19 cellular contexts compared by ENCODE assay signal in the genomic region with DNA sequence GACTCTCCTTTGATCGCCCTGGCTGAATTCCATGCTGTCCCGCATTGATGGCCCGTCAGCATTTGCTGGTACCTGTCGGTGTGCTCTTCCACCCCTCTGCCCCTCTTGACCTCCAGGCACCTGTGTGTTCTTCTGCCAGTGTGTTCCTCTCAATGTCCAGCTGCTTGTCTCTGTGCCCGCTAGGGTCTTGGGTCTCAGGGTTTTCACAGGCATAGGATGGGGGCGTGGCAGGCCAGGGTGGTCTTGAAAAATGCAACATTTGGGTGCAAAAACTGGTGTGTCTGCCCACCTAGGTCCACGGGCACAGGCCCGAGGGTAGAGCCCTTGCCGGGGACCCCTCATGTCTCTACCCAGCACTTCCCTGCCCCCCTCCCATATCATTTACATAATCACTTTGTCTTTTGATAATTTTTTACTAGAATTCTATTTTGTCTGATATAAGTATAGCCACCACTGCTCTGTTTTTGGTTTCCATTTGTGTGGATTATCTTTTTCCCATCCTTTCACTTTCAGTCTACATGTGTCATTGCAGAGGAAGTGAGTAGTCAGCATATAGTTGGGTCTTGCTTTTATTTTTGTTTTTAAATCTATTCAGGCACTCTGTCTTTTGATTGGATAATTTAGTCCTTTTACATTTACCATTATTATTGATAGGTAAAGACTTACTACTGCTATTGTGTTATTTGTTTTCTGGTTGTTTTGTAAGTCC. TPM values are rescaled to one million over a fixed set of nuclear protein-coding genes. Genes with fewer than 3 reads are reported as not detected.
DNase-seq lines count a peak whose midpoint lies in the region; ATAC-seq and TF ChIP-seq lines count a peak whose summit lies in the region.
"Had no signal": no experiment of that assay in that cellular context is flagged by ENCODE, and none has a peak within 500 bp of the region (broad histone marks: within the 10 kb centered on the region; RNA-seq: fewer than 3 reads in every experiment).

No MANE protein-coding gene starts in this region.

- H3K36me3 Mint-ChIP-seq in activated naive CD8-positive, alpha-beta T cell treated with anti-CD3 and anti-CD28 coated beads, Interleukin-2, amount 10 ng/mL, durations not matched to agents 7 days and 5 days = peaks cover 16% of the 10 kb centered on the region
- H3K36me3 Mint-ChIP-seq in activated naive CD8-positive, alpha-beta T cell treated with anti-CD3 and anti-CD28 coated beads for 36 hours = peaks cover 31% of the 10 kb centered on the region
- H3K36me3 Mint-ChIP-seq in activated T-helper 1 cell treated with anti-CD3 and anti-CD28 coated beads, Interleukin-12 subunit alpha, Interleukin-12 subunit beta, Interleukin-2, Interleukin-4 antibody, amounts not matched to agents 30 ng/mL and 10 ng/mL and 1 ng/mL, durations not matched to agents 14 hours and 24 hours and 36 hours (ENCODE audit: low read depth) = peaks cover 12% of the 10 kb centered on the region

- H3K9me2 ChIP-seq in hepatocyte (replicated peaks; ENCODE audit: insufficient read depth) = no peaks in the 10 kb centered on the region

- ATAC-seq in activated naive CD8-positive, alpha-beta T cell treated with anti-CD3 and anti-CD28 coated beads, Interleukin-2, amount 10 ng/mL, durations not matched to agents 7 days and 5 days (ENCODE audit: low read depth) = peak; percentile 96
- ATAC-seq in HG02973 (IDR thresholded peaks at IDR 0.05; ENCODE audit: unreplicated experiment) = peak; percentile 83
- no peak for ATAC-seq in GM18505 (IDR thresholded peaks at IDR 0.05; ENCODE audit: unreplicated experiment)
- ATAC-seq: gastrocnemius medialis had no signal

- no peak for DNase-seq in activated naive CD8-positive, alpha-beta T cell treated with anti-CD3 and anti-CD28 coated beads, Interleukin-2, amount 10 ng/mL, durations not matched to agents 7 days and 5 days
- DNase-seq in activated naive CD8-positive, alpha-beta T cell treated with anti-CD3 and anti-CD28 coated beads for 36 hours = no peak
- DNase-seq in activated T-helper 1 cell treated with anti-CD3 and anti-CD28 coated beads, Interleukin-12 subunit alpha, Interleukin-12 subunit beta, Interleukin-2, Interleukin-4 antibody, amounts not matched to agents 30 ng/mL and 10 ng/mL and 1 ng/mL, durations not matched to agents 14 hours and 24 hours and 36 hours (ENCODE audit: low spot score) = no peak
- DNase-seq in hepatocyte (ENCODE audit: low spot score) (no peak), right atrium auricular region (ENCODE audit: low spot score) (no peak), DMS153 treated with DMSO at 0.1 percent for 48 hours (lab: John Stamatoyannopoulos, UW; ENCODE audit: unreplicated experiment) (no peak)
- DNase-seq: caudate nucleus; COR-L47; gastrocnemius medialis; H9; KBM-7; NCI-H1930; NCI-H748 treated with DMSO at 0.1 percent for 48 hours; stimulated activated CD4-positive, alpha-beta T cell treated with anti-CD3 and anti-CD28 coated beads, Interleukin-2, amount 100 ng/mL, for 24 hours had no signal

- TF ChIP-seq POLR2A in GM18505 (IDR thresholded peaks at IDR 0.05; ENCODE audit: borderline replicate concordance, extremely low read depth, insufficient read depth, insufficient read length) = no peak

- H3K9me3 Mint-ChIP-seq in activated naive CD8-positive, alpha-beta T cell treated with anti-CD3 and anti-CD28 coated beads, Interleukin-2, amount 10 ng/mL, durations not matched to agents 7 days and 5 days = peaks cover 9% of the 10 kb centered on the region
- H3K9me3 Mint-ChIP-seq in activated naive CD8-positive, alpha-beta T cell treated with anti-CD3 and anti-CD28 coated beads for 36 hours = peaks cover 42% of the 10 kb centered on the region
- H3K9me3 Mint-ChIP-seq in activated T-helper 1 cell treated with anti-CD3 and anti-CD28 coated beads, Interleukin-12 subunit alpha, Interleukin-12 subunit beta, Interleukin-2, Interleukin-4 antibody, amounts not matched to agents 30 ng/mL and 10 ng/mL and 1 ng/mL, durations not matched to agents 14 hours and 24 hours and 36 hours = peaks cover 25% of the 10 kb centered on the region

- H3K27ac ChIP-seq in hepatocyte (no peak overlapping the region), right atrium auricular region (no peak overlapping the region)
- H3K27ac ChIP-seq: gastrocnemius medialis, prostate gland had no signal

- H3K27me3 ChIP-seq in hepatocyte (no peaks in the 10 kb centered on the region), right atrium auricular region (no peaks in the 10 kb centered on the region)
- H3K27me3 ChIP-seq: gastrocnemius medialis had no signal

- over 99% methylated on average over 9 of the region's 9 CpGs for WGBS in hepatocyte (ENCODE audit: low lambda C conversion rate, missing lambda C conversion rate)

- H3K4me1 ChIP-seq in hepatocyte (ENCODE audit: insufficient read depth) (no peaks in the 10 kb centered on the region), right atrium auricular region (no peaks in the 10 kb centered on the region)
- H3K4me1 ChIP-seq: gastrocnemius medialis, prostate gland had no signal

- H3K9me3 ChIP-seq in hepatocyte (ENCODE audit: low read depth) = no peaks in the 10 kb centered on the region
- no peaks in the 10 kb centered on the region for H3K9me3 ChIP-seq in right atrium auricular region
- H3K9me3 ChIP-seq: gastrocnemius medialis, prostate gland had no signal

- no peak overlapping the region for H3K4me3 ChIP-seq in hepatocyte
- H3K4me3 ChIP-seq in right atrium auricular region = no peak overlapping the region
- H3K4me3 ChIP-seq: gastrocnemius medialis, prostate gland had no signal

- TF ChIP-seq CTCF in hepatocyte (IDR thresholded peaks at IDR 0.05; ENCODE audit: poor library complexity) = no peak
- no peak for TF ChIP-seq CTCF in right atrium auricular region (IDR thresholded peaks at IDR 0.05)

- no peak overlapping the region for H3K27ac Mint-ChIP-seq in activated naive CD8-positive, alpha-beta T cell treated with anti-CD3 and anti-CD28 coated beads, Interleukin-2, amount 10 ng/mL, durations not matched to agents 7 days and 5 days
- no peak overlapping the region for H3K27ac Mint-ChIP-seq in activated naive CD8-positive, alpha-beta T cell treated with anti-CD3 and anti-CD28 coated beads for 36 hours
- H3K27ac Mint-ChIP-seq in activated T-helper 1 cell treated with anti-CD3 and anti-CD28 coated beads, Interleukin-12 subunit alpha, Interleukin-12 subunit beta, Interleukin-2, Interleukin-4 antibody, amounts not matched to agents 30 ng/mL and 10 ng/mL and 1 ng/mL, durations not matched to agents 14 hours and 24 hours and 36 hours = peak overlapping the region; percentile 29
- H3K27ac Mint-ChIP-seq: T-helper 2 cell treated with Interferon-gamma antibody and Interleukin-4, amounts not matched to agents 5 μg/mL and 100 μg/mL, for 36 hours had no signal

- H3K4me1 Mint-ChIP-seq in activated naive CD8-positive, alpha-beta T cell treated with anti-CD3 and anti-CD28 coated beads, Interleukin-2, amount 10 ng/mL, durations not matched to agents 7 days and 5 days = peaks cover 6% of the 10 kb centered on the region
- H3K4me1 Mint-ChIP-seq in activated naive CD8-positive, alpha-beta T cell treated with anti-CD3 and anti-CD28 coated beads for 36 hours = peaks cover 8% of the 10 kb centered on the region
- H3K4me1 Mint-ChIP-seq in activated T-helper 1 cell treated with anti-CD3 and anti-CD28 coated beads, Interleukin-12 subunit alpha, Interleukin-12 subunit beta, Interleukin-2, Interleukin-4 antibody, amounts not matched to agents 30 ng/mL and 10 ng/mL and 1 ng/mL, durations not matched to agents 14 hours and 24 hours and 36 hours (ENCODE audit: low read depth) = peaks cover 14% of the 10 kb centered on the region
- H3K4me1 Mint-ChIP-seq: H9 had no signal

- H3K27me3 Mint-ChIP-seq in activated naive CD8-positive, alpha-beta T cell treated with anti-CD3 and anti-CD28 coated beads, Interleukin-2, amount 10 ng/mL, durations not matched to agents 7 days and 5 days = peaks cover 2% of the 10 kb centered on the region
- no peaks in the 10 kb centered on the region for H3K27me3 Mint-ChIP-seq in activated naive CD8-positive, alpha-beta T cell treated with anti-CD3 and anti-CD28 coated beads for 36 hours
- no peaks in the 10 kb centered on the region for H3K27me3 Mint-ChIP-seq in activated T-helper 1 cell treated with anti-CD3 and anti-CD28 coated beads, Interleukin-12 subunit alpha, Interleukin-12 subunit beta, Interleukin-2, Interleukin-4 antibody, amounts not matched to agents 30 ng/mL and 10 ng/mL and 1 ng/mL, durations not matched to agents 14 hours and 24 hours and 36 hours (ENCODE audit: insufficient read depth)

- H3K4me2 ChIP-seq in hepatocyte = no peak overlapping the region

- H4K20me1 ChIP-seq in hepatocyte (ENCODE audit: insufficient read depth, poor library complexity, severe bottlenecking) = no peaks in the 10 kb centered on the region

- intact Hi-C loops in activated T-helper 1 cell treated with anti-CD3 and anti-CD28 coated beads, Interleukin-12 subunit alpha, Interleukin-12 subunit beta, Interleukin-2, Interleukin-4 antibody, amounts not matched to agents 30 ng/mL and 10 ng/mL and 1 ng/mL, durations not matched to agents 14 hours and 24 hours and 36 hours (cut with micrococcal nuclease) = loop anchor here (5.0 kb wide), 1 partner anchor 38 kb away; no protein-coding TSS in a partner anchor

- POLR2A ChIA-PET in activated naive CD8-positive, alpha-beta T cell treated with anti-CD3 and anti-CD28 coated beads, Interleukin-2, amount 10 ng/mL, durations not matched to agents 7 days and 5 days (lab: Charles Lee) = no interaction called here

- peak overlapping the region; percentile 11 for H3K4me3 Mint-ChIP-seq in activated naive CD8-positive, alpha-beta T cell treated with anti-CD3 and anti-CD28 coated beads, Interleukin-2, amount 10 ng/mL, durations not matched to agents 7 days and 5 days
- H3K4me3 Mint-ChIP-seq in activated naive CD8-positive, alpha-beta T cell treated with anti-CD3 and anti-CD28 coated beads for 36 hours = no peak overlapping the region
- no peak overlapping the region for H3K4me3 Mint-ChIP-seq in activated T-helper 1 cell treated with anti-CD3 and anti-CD28 coated beads, Interleukin-12 subunit alpha, Interleukin-12 subunit beta, Interleukin-2, Interleukin-4 antibody, amounts not matched to agents 30 ng/mL and 10 ng/mL and 1 ng/mL, durations not matched to agents 14 hours and 24 hours and 36 hours
- H3K4me3 Mint-ChIP-seq: H9; T-helper 2 cell treated with Interferon-gamma antibody and Interleukin-4, amounts not matched to agents 5 μg/mL and 100 μg/mL, for 36 hours had no signal

- H3K36me3 ChIP-seq in hepatocyte (replicated peaks; ENCODE audit: insufficient read depth, low read depth) (no peaks in the 10 kb centered on the region), right atrium auricular region (no peaks in the 10 kb centered on the region)
- H3K36me3 ChIP-seq: prostate gland had no signal

- no peak overlapping the region for H2AFZ ChIP-seq in hepatocyte

- H3K79me2 ChIP-seq in hepatocyte = no peaks in the 10 kb centered on the region

RNA-seq across cellular contexts. Expression of gene ADRA2A, which starts 46.6 kb away (rescaled TPM):
- not detected for total RNA-seq in activated naive CD8-positive, alpha-beta T cell treated with anti-CD3 and anti-CD28 coated beads, Interleukin-2, amount 10 ng/mL, durations not matched to agents 7 days and 5 days
- not detected for total RNA-seq in activated naive CD8-positive, alpha-beta T cell treated with anti-CD3 and anti-CD28 coated beads for 36 hours
- total RNA-seq in activated T-helper 1 cell treated with anti-CD3 and anti-CD28 coated beads, Interleukin-12 subunit alpha, Interleukin-12 subunit beta, Interleukin-2, Interleukin-4 antibody, amounts not matched to agents 30 ng/mL and 10 ng/mL and 1 ng/mL, durations not matched to agents 14 hours and 24 hours and 36 hours = not detected in 2 replicates
- 1.6 and 1.9 TPM in 2 replicates for total RNA-seq in hepatocyte
- 0.84 and 1.8 TPM in 2 replicates for polyA plus RNA-seq in hepatocyte
- 1 to 10 TPM; 1.2 to 1.4 TPM for total RNA-seq in right atrium auricular region
- total RNA-seq: activated CD8-positive, alpha-beta memory T cell treated with anti-CD3 and anti-CD28 coated beads for 36 hours had no signal
